12 cellular contexts compared by ENCODE assay signal in genomic region chr12:124633269-124633953, GRCh38.
DNase-seq lines count a peak whose midpoint lies in the region; ATAC-seq and TF ChIP-seq lines count a peak whose summit lies in the region.
"Had no signal": no experiment of that assay in that cellular context is flagged by ENCODE, and none has a peak within 500 bp of the region (broad histone marks: within the 10 kb centered on the region; RNA-seq: fewer than 3 reads in every experiment).

No MANE protein-coding gene starts in this region.

- DNase-seq in Panc1 (ENCODE audit: low read depth, low spot score) = no peak
- DNase-seq in esophagus squamous epithelium (lab: John Stamatoyannopoulos, UW) = no peak
- DNase-seq in osteoblast (ENCODE audit: insufficient read length, low spot score, missing footprints) = peak; percentile 89
- DNase-seq in left lobe of liver (ENCODE audit: low spot score) = no peak
- no peak for DNase-seq in stimulated activated naive CD8-positive, alpha-beta T cell treated with anti-CD3 and anti-CD28 coated beads, Interleukin-15, Interleukin-2, amounts not matched to agents 100 U/mL and 50 U/mL, for 24 hours
- no peak for DNase-seq in C1 segment of cervical spinal cord (lab: John Stamatoyannopoulos, UW)
- no peak for DNase-seq in islet precursor cell
- DNase-seq: activated CD8-positive, alpha-beta memory T cell treated with anti-CD3 and anti-CD28 coated beads for 24 hours; activated naive CD8-positive, alpha-beta T cell treated with anti-CD3 and anti-CD28 coated beads, Interleukin-2, amount 10 ng/mL, durations not matched to agents 7 days and 5 days; NCI-H1105 treated with DMSO at 0.1 percent for 48 hours had no signal

- H3K27me3 ChIP-seq in Panc1 (ENCODE audit: control insufficient read depth, insufficient read depth, low read length) = no peaks in the 10 kb centered on the region
- peaks cover 0 to 5% (median 0%) of the 10 kb centered on the region in 4 donors for H3K27me3 ChIP-seq in esophagus squamous epithelium
- no peaks in the 10 kb centered on the region for H3K27me3 ChIP-seq in osteoblast (ENCODE audit: insufficient read depth, low read length)

- TF ChIP-seq CTCF in Panc1 (IDR thresholded peaks at IDR 0.05) (no peak), esophagus squamous epithelium (IDR thresholded peaks at IDR 0.05) (no peak), osteoblast (IDR thresholded peaks at IDR 0.05; ENCODE audit: extremely low read depth, low read depth, low read length) (no peak)

- POLR2A ChIA-PET in Panc1 (lab: Charles Lee) = interaction anchor here (0.5 kb wide), 2 partner anchors 59 to 232 kb away, joined by 3 read pairs; no protein-coding TSS in a partner anchor

- intact Hi-C loops in Panc1 (cut with micrococcal nuclease; ENCODE audit: unreplicated experiment) = no loop called here
- intact Hi-C loops in esophagus squamous epithelium (cut with DNase I) = no loop called here

- H4K20me1 ChIP-seq in osteoblast (ENCODE audit: insufficient read depth, low read length) = no peaks in the 10 kb centered on the region

- in situ Hi-C loops in Panc1 (cut with HindIII; ENCODE audit: low pct_unique_long_range_greater_than_20kb, low sequenced_read_pairs) = no loop called here

- BruUV-seq in Panc1 (replicated peaks; lab: Mats Ljungman, UMichigan) = no TSS peak

- peak; percentile 47 for ATAC-seq in GM19351 (IDR thresholded peaks at IDR 0.05; ENCODE audit: unreplicated experiment)
- no peak for ATAC-seq in Panc1
- ATAC-seq in left lobe of liver = no peak
- no peak for ATAC-seq in stimulated activated naive CD8-positive, alpha-beta T cell treated with anti-CD3 and anti-CD28 coated beads, Interleukin-15, Interleukin-2, amounts not matched to agents 100 U/mL and 50 U/mL, for 24 hours

- H2AFZ ChIP-seq in osteoblast (ENCODE audit: low read length) = peak overlapping the region; percentile 64

- WGBS in esophagus squamous epithelium, 2 donors = 22 to 42% methylated on average over 7 of the region's 9 CpGs

- H3K27ac ChIP-seq in Panc1 (ENCODE audit: low read length) = 0 out of 2 replicates have a peak overlapping the region, but pooled peaks have one; percentile 42
- H3K27ac ChIP-seq in esophagus squamous epithelium = peak overlapping the region in 3 of 4 donors; percentile 58 to 69 (median 58)
- peak overlapping the region; percentile 40 for H3K27ac ChIP-seq in osteoblast (ENCODE audit: low read depth, low read length)

- H3K36me3 ChIP-seq in Panc1 (ENCODE audit: control insufficient read depth, insufficient read depth, low read length) = no peaks in the 10 kb centered on the region
- no peaks in the 10 kb centered on the region for H3K36me3 ChIP-seq in esophagus squamous epithelium
- no peaks in the 10 kb centered on the region for H3K36me3 ChIP-seq in osteoblast (ENCODE audit: insufficient read depth, low read length)

- H3K9me3 ChIP-seq in Panc1 (ENCODE audit: control insufficient read depth, insufficient read depth, low read depth, low read length) = no peaks in the 10 kb centered on the region
- H3K9me3 ChIP-seq in esophagus squamous epithelium = peaks cover 0 to 5% (median 0%) of the 10 kb centered on the region in 3 donors
- H3K9me3 ChIP-seq in osteoblast (ENCODE audit: low read depth, low read length) = peaks cover 3% of the 10 kb centered on the region

- no peak overlapping the region for H3K4me3 ChIP-seq in Panc1 (ENCODE audit: low read depth in 2 of 2, low read length in 2 of 2)
- no peak overlapping the region for H3K4me3 ChIP-seq in esophagus squamous epithelium
- H3K4me3 ChIP-seq in osteoblast (ENCODE audit: insufficient read depth, low read length) = no peak overlapping the region
- H3K4me3 ChIP-seq: skin epidermis had no signal

- H3K4me1 ChIP-seq in Panc1 (ENCODE audit: control insufficient read depth, insufficient read depth, low read length) (peaks cover 33% of the 10 kb centered on the region), esophagus squamous epithelium (peaks cover 12 to 55% (median 28%) of the 10 kb centered on the region in 3 donors), osteoblast (ENCODE audit: insufficient read depth, low read length) (peaks cover 22% of the 10 kb centered on the region)

- no peaks in the 10 kb centered on the region for H3K79me2 ChIP-seq in osteoblast (ENCODE audit: insufficient read depth, low read length)

- CTCF ChIA-PET in Panc1 (lab: Charles Lee) = no interaction called here

- H3K4me2 ChIP-seq in osteoblast (ENCODE audit: insufficient read depth, low read length) = peak overlapping the region; percentile 8

- TF ChIP-seq POLR2A in esophagus squamous epithelium (IDR thresholded peaks at IDR 0.05) = no peak
